Comparison of ENCODE assay signal across 8 cellular contexts in genomic region chr6:6856538-6857523, GRCh38.
DNase-seq lines count a peak whose midpoint lies in the region; ATAC-seq, FAIRE-seq and TF ChIP-seq lines count a peak whose summit lies in the region.

No MANE protein-coding gene starts in this region.

- H3K4me2 ChIP-seq in K562 (ENCODE audit: insufficient read depth, low read length) (peak overlapping the region; percentile 45; the same call in 1 of the 2 replicates), HepG2 (ENCODE audit: low read depth, low read length) (no peak overlapping the region)

- H4K20me1 ChIP-seq in K562 (replicated peaks; ENCODE audit: control insufficient read depth, insufficient read depth, low read length), result no peaks in the 10 kb centered on the region
- H4K20me1 ChIP-seq in HepG2 (ENCODE audit: insufficient read depth, low read length), result no peaks in the 10 kb centered on the region

- H2AFZ ChIP-seq in K562 (ENCODE audit: low read depth, low read length) (peak overlapping the region; percentile 84), HepG2 (ENCODE audit: low read length) (no peak overlapping the region)

- no peaks in the 10 kb centered on the region for H3K9me3 ChIP-seq in K562 (replicated peaks; ENCODE audit: control insufficient read depth, insufficient read depth, low read depth, low read length)
- no peaks in the 10 kb centered on the region for H3K9me3 ChIP-seq in HepG2 (ENCODE audit: low read length)

- WGBS in K562 (ENCODE audit: insufficient coverage, low coverage, missing lambda C conversion rate), result 43% methylated on average over 22 of the region's 23 CpGs
- 19% methylated on average over 23 of the region's 23 CpGs for WGBS in HepG2 (ENCODE audit: low lambda C conversion rate)

- TF ChIP-seq CTCF in K562 (IDR thresholded peaks at IDR 0.05 in 2 of 3, conservative IDR thresholded peaks at IDR 0.05 in 1 of 3; ENCODE audit: insufficient read depth in 2 of 3, low read depth in 1 of 3, low read length in 3 of 3) (no peak), HepG2 (CRISPR knock-in tag; IDR thresholded peaks at IDR 0.05) (no peak)

- H3K9ac ChIP-seq in K562 (ENCODE audit: insufficient read depth in 1 of 2, low read depth in 2 of 2, low read length in 2 of 2) (peak overlapping the region in 1 of 2 experiments; percentile 55; a peak in 2 of 4 replicates), HepG2 (ENCODE audit: insufficient read depth, low read depth, low read length) (no peak overlapping the region)

- in situ Hi-C loops in K562 (cut with MboI), result no loop called here
- in situ Hi-C loops in HepG2 (cut with HindIII; ENCODE audit: extremely low pct_ligation_motif_present, low pct_unique_long_range_greater_than_20kb), result no loop called here

- H3K4me3 ChIP-seq in K562 (no peak overlapping the region), HepG2 (replicated peaks in 1 of 3; ENCODE audit: insufficient read depth in 1 of 3, low read depth in 2 of 3, low read length in 3 of 3) (no peak overlapping the region)

- intact Hi-C loops in K562 (cut with micrococcal nuclease) (loop anchor here (5.0 kb wide), 1 partner anchor 185 kb away; no protein-coding TSS in a partner anchor), HepG2 (cut with micrococcal nuclease; ENCODE audit: unreplicated experiment) (no loop called here)

- TF ChIP-seq RAD21 in K562 (CRISPR knock-in tag; conservative IDR thresholded peaks at IDR 0.05 in 1 of 2, IDR thresholded peaks at IDR 0.05 in 1 of 2), result no peak
- no peak for TF ChIP-seq RAD21 in HepG2 (CRISPR knock-in tag; IDR thresholded peaks at IDR 0.05)

- H3K27me3 ChIP-seq in K562 (ENCODE audit: control insufficient read depth in 2 of 2, insufficient read depth in 2 of 2, low read length in 2 of 2) (no peaks in the 10 kb centered on the region), HepG2 (ENCODE audit: control insufficient read depth in 1 of 2, insufficient read depth in 2 of 2, low read length in 2 of 2) (peaks cover 2 to 13% of the 10 kb centered on the region in 2 experiments; a peak in 2 of 5 replicates)

- CTCF ChIA-PET in K562 (lab: Yijun Ruan, JAX; ENCODE audit: low intra/inter-chr PET ratio) (no interaction called here), HepG2 (lab: Yijun Ruan, JAX; ENCODE audit: low intra/inter-chr PET ratio, low total read pairs) (no interaction called here)

- no peak overlapping the region for H3K27ac ChIP-seq in K562 (ENCODE audit: extremely low read depth, low read depth, low read length)
- no peak overlapping the region for H3K27ac ChIP-seq in HepG2 (ENCODE audit: extremely low read length, insufficient read depth, low read length)

- peak; percentile 87 for ATAC-seq in GM18909 (IDR thresholded peaks at IDR 0.05; ENCODE audit: poor library complexity, unreplicated experiment)
- peak; percentile 72 for ATAC-seq in HG03095 (IDR thresholded peaks at IDR 0.05; ENCODE audit: unreplicated experiment)
- no peak for ATAC-seq in K562
- peak; percentile 65 for ATAC-seq in HepG2

- H3K36me3 ChIP-seq in K562 (ENCODE audit: control insufficient read depth, insufficient read depth, low read length) (no peaks in the 10 kb centered on the region), HepG2 (replicated peaks in 1 of 2; ENCODE audit: control insufficient read depth in 1 of 2, insufficient read depth in 2 of 2, low read length in 2 of 2) (no peaks in the 10 kb centered on the region)

- DNase-seq in SKM-1 (lab: John Stamatoyannopoulos, UW; ENCODE audit: unreplicated experiment) (peak; percentile 60), K562 (ENCODE audit: extremely low read depth in 1 of 4, low spot score in 3 of 4) (no peak), HepG2 (ENCODE audit: low spot score) (no peak), NCI-H2227 treated with DMSO at 0.1 percent for 48 hours (lab: John Stamatoyannopoulos, UW) (no peak)
- peak; percentile 13 to 27 for DNase-seq in stimulated activated CD8-positive, alpha-beta memory T cell treated with anti-CD3 and anti-CD28 coated beads, Interleukin-15, amount 100 ng/mL, for 4 hours (ENCODE audit: low read depth in 2 of 2)
- no peak for DNase-seq in NK-92 treated with Interleukin-12 subunit alpha and Interleukin-12 subunit beta, amount 100 ng/mL, for 24 hours (lab: John Stamatoyannopoulos, UW)

- POLR2A ChIA-PET in K562 (lab: Yijun Ruan, JAX), result interaction anchor here (0.6 to 0.8 kb wide), 4 partner anchors 10 to 362 kb away, joined by 3 to 4 read pairs (median 3); no protein-coding TSS in a partner anchor
- POLR2A ChIA-PET in HepG2 (lab: Yijun Ruan, JAX), result no interaction called here

- no peak for TF ChIP-seq EP300 in K562 (IDR thresholded peaks at IDR 0.05; ENCODE audit: low read length)
- no peak for TF ChIP-seq EP300 in HepG2 (IDR thresholded peaks at IDR 0.05; ENCODE audit: low read depth in 2 of 2, low read length in 2 of 2)
- no peak for TF ChIP-seq EP300 in HepG2 (CRISPR knock-in tag; IDR thresholded peaks at IDR 0.05; ENCODE audit: borderline replicate concordance)

- H3K79me2 ChIP-seq in K562 (ENCODE audit: control insufficient read depth, insufficient read depth, low read length) (no peaks in the 10 kb centered on the region), HepG2 (ENCODE audit: insufficient read depth, low read length) (no peaks in the 10 kb centered on the region)

- H3K9me1 ChIP-seq in K562 (ENCODE audit: control insufficient read depth, insufficient read depth, low read length), result no peaks in the 10 kb centered on the region

- BruUV-seq in K562 (replicated peaks; lab: Mats Ljungman, UMichigan), result no TSS peak
- BruUV-seq in HepG2 (replicated peaks; lab: Mats Ljungman, UMichigan), result no TSS peak

- H3K4me1 ChIP-seq in K562 (replicated peaks in 1 of 2; ENCODE audit: control insufficient read depth in 2 of 2, insufficient read depth in 2 of 2, low read length in 2 of 2), result peaks cover 33 to 36% of the 10 kb centered on the region in 2 experiments
- peaks cover 5% of the 10 kb centered on the region; the same call in 1 of the 2 replicates for H3K4me1 ChIP-seq in HepG2 (ENCODE audit: insufficient read depth, low read length)

- FAIRE-seq in K562 (lab: Jason Lieb, UNC) (no peak), HepG2 (lab: Jason Lieb, UNC) (no peak)

- no peak for TF ChIP-seq POLR2A in K562 (conservative IDR thresholded peaks at IDR 0.05)
- TF ChIP-seq POLR2A in HepG2 (IDR thresholded peaks at IDR 0.05; ENCODE audit: insufficient read depth in 1 of 2, low read depth in 2 of 2, low read length in 2 of 2), result no peak

TF ChIP-seq in K562, 482 proteins besides CTCF, POLR2A, EP300 and RAD21 (continues in another document):
- TF ChIP-seq CHAMP1 (IDR thresholded peaks at IDR 0.05), result no peak

TF ChIP-seq in HepG2, 621 proteins besides CTCF, POLR2A, EP300 and RAD21 (continues in another document):
- 0 out of 2 replicates have a peak, but pooled peaks have one; percentile 17 for TF ChIP-seq CREB1 (IDR thresholded peaks at IDR 0.05)
- no peak for TF ChIP-seq CREB1 (CRISPR knock-in tag; IDR thresholded peaks at IDR 0.05)
- TF ChIP-seq UBTF (CRISPR knock-in tag; IDR thresholded peaks at IDR 0.05), result 0 out of 2 replicates have a peak, but pooled peaks have one; percentile 28
- TF ChIP-seq SRSF9 (IDR thresholded peaks at IDR 0.05; ENCODE audit: borderline replicate concordance, insufficient read depth, low read depth, low read length, poor library complexity, severe bottlenecking), result no peak
- no peak for TF ChIP-seq MAFF (IDR thresholded peaks at IDR 0.05; ENCODE audit: low read depth, low read length)
- no peak for TF ChIP-seq REL (CRISPR knock-in tag; conservative IDR thresholded peaks at IDR 0.05)
- TF ChIP-seq ZNF354B (CRISPR knock-in tag; IDR thresholded peaks at IDR 0.05), result no peak
- TF ChIP-seq ZSCAN29 (CRISPR knock-in tag; conservative IDR thresholded peaks at IDR 0.05), result no peak
- no peak for TF ChIP-seq ETV6 (CRISPR knock-in tag; conservative IDR thresholded peaks at IDR 0.05)
- TF ChIP-seq ZNF382 (CRISPR knock-in tag; IDR thresholded peaks at IDR 0.05; ENCODE audit: borderline replicate concordance), result no peak
- TF ChIP-seq GTF3A (CRISPR knock-in tag; conservative IDR thresholded peaks at IDR 0.05), result no peak

Comparison
In these comparisons a context has a peak if more than half of its experiments do, and no peak if none do; other contexts are left out.
1. DNase-seq: peak in SKM-1 (single experiment) and stimulated activated CD8-positive, alpha-beta memory T cell treated with anti-CD3 and anti-CD28 coated beads, Interleukin-15, amount 100 ng/mL, for 4 hours (2 of 2); none in K562 (0 of 4), HepG2 (single experiment), NCI-H2227 treated with DMSO at 0.1 percent for 48 hours (single experiment) and NK-92 treated with Interleukin-12 subunit alpha and Interleukin-12 subunit beta, amount 100 ng/mL, for 24 hours (single experiment).